ENCODE assay signal across 14 cellular contexts in the genomic region with DNA sequence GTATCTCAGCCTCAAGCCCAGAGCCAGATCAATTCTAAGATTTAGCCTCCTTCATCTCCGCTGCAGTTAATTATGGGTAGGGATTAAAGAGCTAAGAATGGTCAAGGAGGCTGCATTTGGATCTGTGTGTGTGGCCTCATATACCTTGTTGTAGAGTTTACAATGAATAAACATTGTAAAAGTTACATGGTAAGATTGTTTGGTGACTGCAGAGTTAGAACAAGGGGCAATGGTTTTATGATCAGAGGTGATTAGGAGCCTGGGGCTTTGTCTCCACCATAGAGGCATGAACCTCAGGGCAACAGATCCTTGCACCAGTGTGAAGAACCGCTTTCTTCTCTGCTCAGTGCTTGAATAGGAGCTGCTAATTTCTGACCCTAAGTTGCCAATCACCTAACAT.
A peak's percentile ranks its signal among the peaks of the same experiment; 100 is the strongest.
DNase-seq lines count a peak whose midpoint lies in the region; ATAC-seq and TF ChIP-seq lines count a peak whose summit lies in the region.
"Had no signal": no experiment of that assay in that cellular context is flagged by ENCODE, and none has a peak within 500 bp of the region (broad histone marks: within the 10 kb centered on the region; RNA-seq: fewer than 3 reads in every experiment).

No MANE protein-coding gene starts in this region.

- H3K18ac ChIP-seq in mesendoderm (ENCODE audit: low read length), result no peak overlapping the region

- peaks cover 11% of the 10 kb centered on the region for H3K9me3 Mint-ChIP-seq in Caco-2 (ENCODE audit: unreplicated experiment)
- H3K9me3 Mint-ChIP-seq: GM23338 had no signal

- no peak overlapping the region for H3K4me2 ChIP-seq in MM.1S (ENCODE audit: low read depth, low read length)
- H3K4me2 ChIP-seq in mesendoderm (ENCODE audit: low read length), result no peak overlapping the region
- H3K4me2 ChIP-seq in smooth muscle cell, result peak overlapping the region; percentile 35
- H3K4me2 ChIP-seq: GM23338 had no signal

- peaks cover 8% of the 10 kb centered on the region for H3K9me3 ChIP-seq in Caco-2
- H3K9me3 ChIP-seq in MM.1S (replicated peaks; ENCODE audit: insufficient read depth, low read length), result no peaks in the 10 kb centered on the region
- no peaks in the 10 kb centered on the region for H3K9me3 ChIP-seq in smooth muscle cell (replicated peaks; ENCODE audit: low read depth)
- H3K9me3 ChIP-seq: BE2C had no signal

- H2AFZ ChIP-seq in MM.1S (ENCODE audit: low read length) (no peak overlapping the region), smooth muscle cell (ENCODE audit: low read depth) (peak overlapping the region; percentile 54)
- H2AFZ ChIP-seq: GM23338 had no signal

- WGBS in mesendoderm (ENCODE audit: extremely low coverage, insufficient coverage, low lambda C conversion rate), result no CpG with 5 or more reads among the region's 2 CpGs
- WGBS in smooth muscle cell (ENCODE audit: low lambda C conversion rate), result 17% methylated on average over 2 of the region's 2 CpGs

- H4K8ac ChIP-seq in mesendoderm (ENCODE audit: low read depth, low read length), result no peak overlapping the region

- H2BK5ac ChIP-seq in mesendoderm (ENCODE audit: low read length), result peak overlapping the region; percentile 31

- H3K4me1 Mint-ChIP-seq in Caco-2 (ENCODE audit: low read depth, unreplicated experiment), result peaks cover 14% of the 10 kb centered on the region
- H3K4me1 Mint-ChIP-seq: CD4-positive, CD25-positive, alpha-beta regulatory T cell; CD8-positive, alpha-beta memory T cell had no signal

- H3K56ac ChIP-seq in mesendoderm (ENCODE audit: low read length), result peak overlapping the region; percentile 37

- no peak overlapping the region for H3K4ac ChIP-seq in mesendoderm (ENCODE audit: low read depth, low read length)

- no peak overlapping the region for H3K23ac ChIP-seq in mesendoderm (ENCODE audit: low read length)

- BruUV-seq in Caco-2 (replicated peaks; lab: Mats Ljungman, UMichigan), result no TSS peak

- no peak overlapping the region for H2BK15ac ChIP-seq in mesendoderm (replicated peaks; ENCODE audit: low read depth)

- no peaks in the 10 kb centered on the region for H3K27me3 Mint-ChIP-seq in Caco-2 (ENCODE audit: insufficient read depth, unreplicated experiment)

- no peak overlapping the region for H4K5ac ChIP-seq in mesendoderm (ENCODE audit: low read length)

- no peaks in the 10 kb centered on the region for H3K9me2 ChIP-seq in MM.1S (replicated peaks; ENCODE audit: insufficient read depth, low read length)

- ATAC-seq in HG02763 (IDR thresholded peaks at IDR 0.05; ENCODE audit: unreplicated experiment), result no peak
- no peak for ATAC-seq in HG02852 (IDR thresholded peaks at IDR 0.05; ENCODE audit: unreplicated experiment)
- ATAC-seq: GM23338 had no signal

- H3K4me3 ChIP-seq in Caco-2 (ENCODE audit: low read depth, low read length), result no peak overlapping the region
- H3K4me3 ChIP-seq in MM.1S (ENCODE audit: low read length), result no peak overlapping the region
- H3K4me3 ChIP-seq in mesendoderm (ENCODE audit: low read length), result no peak overlapping the region
- H3K4me3 ChIP-seq in smooth muscle cell, result no peak overlapping the region
- H3K4me3 ChIP-seq: GM23338 had no signal

- H3K9ac ChIP-seq in MM.1S (ENCODE audit: low read length) (no peak overlapping the region), mesendoderm (ENCODE audit: low read length) (no peak overlapping the region), smooth muscle cell (ENCODE audit: low read depth) (no peak overlapping the region)

- H3K79me2 ChIP-seq in MM.1S (ENCODE audit: low read length) (no peaks in the 10 kb centered on the region), mesendoderm (ENCODE audit: control insufficient read depth, insufficient read depth, low read length) (no peaks in the 10 kb centered on the region), smooth muscle cell (ENCODE audit: low read depth) (no peaks in the 10 kb centered on the region)

- H3K27me3 ChIP-seq in Caco-2 (replicated peaks; ENCODE audit: control insufficient read depth, insufficient read depth, low read length) (no peaks in the 10 kb centered on the region), MM.1S (replicated peaks; ENCODE audit: insufficient read depth, low read length) (no peaks in the 10 kb centered on the region), mesendoderm (ENCODE audit: insufficient read depth, low read length, poor library complexity) (no peaks in the 10 kb centered on the region), smooth muscle cell (ENCODE audit: low read depth) (no peaks in the 10 kb centered on the region)
- H3K27me3 ChIP-seq: BE2C had no signal

- H3K4me1 ChIP-seq in Caco-2 (peaks cover 34% of the 10 kb centered on the region), MM.1S (ENCODE audit: low read length) (no peaks in the 10 kb centered on the region), mesendoderm (ENCODE audit: control insufficient read depth, low read depth, low read length) (peaks cover 12% of the 10 kb centered on the region), smooth muscle cell (ENCODE audit: low read depth) (peaks cover 4% of the 10 kb centered on the region)
- H3K4me1 ChIP-seq: BE2C had no signal

- H3F3A ChIP-seq in MM.1S (ENCODE audit: insufficient read depth, low read length), result no peaks in the 10 kb centered on the region
- no peaks in the 10 kb centered on the region for H3F3A ChIP-seq in smooth muscle cell (ENCODE audit: low read depth)

- no peak overlapping the region for H3K4me3 Mint-ChIP-seq in Caco-2 (ENCODE audit: unreplicated experiment)
- H3K4me3 Mint-ChIP-seq: CD4-positive, CD25-positive, alpha-beta regulatory T cell; CD8-positive, alpha-beta memory T cell; GM23338 had no signal

- H3K36me3 ChIP-seq in Caco-2 (ENCODE audit: control insufficient read depth, insufficient read depth, low read length) (no peaks in the 10 kb centered on the region), MM.1S (replicated peaks; ENCODE audit: insufficient read depth, low read length) (no peaks in the 10 kb centered on the region), mesendoderm (ENCODE audit: control insufficient read depth, insufficient read depth, low read length) (no peaks in the 10 kb centered on the region), smooth muscle cell (ENCODE audit: low read depth) (no peaks in the 10 kb centered on the region)
- H3K36me3 ChIP-seq: BE2C had no signal

- no peak overlapping the region for H3K27ac ChIP-seq in MM.1S (ENCODE audit: low read length)
- no peak overlapping the region for H3K27ac ChIP-seq in mesendoderm (ENCODE audit: low read depth, low read length)
- H3K27ac ChIP-seq in smooth muscle cell (ENCODE audit: low read depth), result peak overlapping the region; percentile 1

- H2BK120ac ChIP-seq in mesendoderm (ENCODE audit: low read depth, low read length), result no peak overlapping the region

- H3K27ac Mint-ChIP-seq in Caco-2 (ENCODE audit: unreplicated experiment), result peak overlapping the region; percentile 20
- H3K27ac Mint-ChIP-seq: CD4-positive, CD25-positive, alpha-beta regulatory T cell; CD8-positive, alpha-beta memory T cell; GM23338 had no signal

- H3K79me1 ChIP-seq in mesendoderm (ENCODE audit: low read length), result no peaks in the 10 kb centered on the region

- CTCF ChIA-PET in Caco-2 (lab: Charles Lee), result no interaction called here

- H3K36me3 Mint-ChIP-seq in Caco-2 (ENCODE audit: insufficient read depth, unreplicated experiment), result peaks cover 5% of the 10 kb centered on the region
- H3K36me3 Mint-ChIP-seq: CD4-positive, CD25-positive, alpha-beta regulatory T cell; CD8-positive, alpha-beta memory T cell had no signal

- no peaks in the 10 kb centered on the region for H4K20me1 ChIP-seq in MM.1S (ENCODE audit: insufficient read depth, low read length)
- no peaks in the 10 kb centered on the region for H4K20me1 ChIP-seq in smooth muscle cell (ENCODE audit: low read depth)

- POLR2A ChIA-PET in Caco-2 (lab: Charles Lee), result interaction anchor here (0.5 kb wide), 1 partner anchor 83 kb away, joined by 3 read pairs; no protein-coding TSS in a partner anchor

- DNase-seq in Caco-2 (no peak), MM.1S (peak; percentile 4), mesendoderm (peak; percentile 8), smooth muscle cell (lab: John Stamatoyannopoulos, UW; ENCODE audit: unreplicated experiment) (no peak)
- DNase-seq: BE2C; C1 segment of cervical spinal cord; CD4-positive, CD25-positive, alpha-beta regulatory T cell; CD8-positive, alpha-beta memory T cell; COR-L47; GDM1; HCEC 1CT had no signal

- no peak for TF ChIP-seq CTCF in Caco-2 (IDR thresholded peaks at IDR 0.05; ENCODE audit: insufficient read depth in 1 of 2, low read depth in 1 of 2, low read length in 1 of 2, severe bottlenecking in 1 of 2, unreplicated experiment in 1 of 2)
- no peak for TF ChIP-seq CTCF in MM.1S (IDR thresholded peaks at IDR 0.05; ENCODE audit: low read length)
- no peak for TF ChIP-seq CTCF in smooth muscle cell (IDR thresholded peaks at IDR 0.05; ENCODE audit: borderline replicate concordance, insufficient read depth, poor library complexity, severe bottlenecking)

- intact Hi-C loops in Caco-2 (cut with micrococcal nuclease; ENCODE audit: unreplicated experiment), result loop anchor here (1.0 kb wide), 1 partner anchor 34 kb away; no protein-coding TSS in a partner anchor

- H2AK5ac ChIP-seq in mesendoderm (ENCODE audit: low read length), result no peak overlapping the region

Comparison
In these comparisons a context has a peak if more than half of its experiments do, and no peak if none do; other contexts are left out.
1. DNase-seq: peak in MM.1S (single experiment) and mesendoderm (single experiment); none in Caco-2 (0 of 2) and smooth muscle cell (single experiment).